ENCODE assay signal across 1 cellular context in genomic region chr22:31347251-31348008, GRCh38.
A peak's percentile ranks its signal among the peaks of the same experiment; 100 is the strongest.
TF ChIP-seq lines count a peak whose summit lies in the region.

No MANE protein-coding gene starts in this region.

TF ChIP-seq in HepG2, 621 proteins besides CTCF, POLR2A, EP300 and RAD21 (continued from another document and continues in another):
- peak; percentile 19; the same call in 1 of the 2 replicates for TF ChIP-seq RXRB (CRISPR knock-in tag; IDR thresholded peaks at IDR 0.05; ENCODE audit: borderline replicate concordance)
- TF ChIP-seq, protein P1, sequence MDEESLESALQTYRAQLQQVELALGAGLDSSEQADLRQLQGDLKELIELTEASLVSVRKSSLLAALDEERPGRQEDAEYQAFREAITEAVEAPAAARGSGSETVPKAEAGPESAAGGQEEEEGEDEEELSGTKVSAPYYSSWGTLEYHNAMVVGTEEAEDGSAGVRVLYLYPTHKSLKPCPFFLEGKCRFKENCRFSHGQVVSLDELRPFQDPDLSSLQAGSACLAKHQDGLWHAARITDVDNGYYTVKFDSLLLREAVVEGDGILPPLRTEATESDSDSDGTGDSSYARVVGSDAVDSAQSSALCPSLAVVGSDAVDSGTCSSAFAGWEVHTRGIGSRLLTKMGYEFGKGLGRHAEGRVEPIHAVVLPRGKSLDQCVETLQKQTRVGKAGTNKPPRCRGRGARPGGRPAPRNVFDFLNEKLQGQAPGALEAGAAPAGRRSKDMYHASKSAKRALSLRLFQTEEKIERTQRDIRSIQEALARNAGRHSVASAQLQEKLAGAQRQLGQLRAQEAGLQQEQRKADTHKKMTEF (CRISPR knock-in tag; IDR thresholded peaks at IDR 0.05), result peak; percentile 73
- TF ChIP-seq GZF1 (CRISPR knock-in tag; IDR thresholded peaks at IDR 0.05), result peak; percentile 41; the same call in 1 of the 2 replicates
- no peak for TF ChIP-seq PATZ1 (CRISPR knock-in tag; IDR thresholded peaks at IDR 0.05)
- TF ChIP-seq SALL1 (CRISPR knock-in tag; IDR thresholded peaks at IDR 0.05), result peak; percentile 10; the same call in 1 of the 2 replicates
- TF ChIP-seq DZIP1 (CRISPR knock-in tag; IDR thresholded peaks at IDR 0.05), result 0 out of 2 replicates have a peak, but pooled peaks have one; percentile 70
- TF ChIP-seq, protein P2, sequence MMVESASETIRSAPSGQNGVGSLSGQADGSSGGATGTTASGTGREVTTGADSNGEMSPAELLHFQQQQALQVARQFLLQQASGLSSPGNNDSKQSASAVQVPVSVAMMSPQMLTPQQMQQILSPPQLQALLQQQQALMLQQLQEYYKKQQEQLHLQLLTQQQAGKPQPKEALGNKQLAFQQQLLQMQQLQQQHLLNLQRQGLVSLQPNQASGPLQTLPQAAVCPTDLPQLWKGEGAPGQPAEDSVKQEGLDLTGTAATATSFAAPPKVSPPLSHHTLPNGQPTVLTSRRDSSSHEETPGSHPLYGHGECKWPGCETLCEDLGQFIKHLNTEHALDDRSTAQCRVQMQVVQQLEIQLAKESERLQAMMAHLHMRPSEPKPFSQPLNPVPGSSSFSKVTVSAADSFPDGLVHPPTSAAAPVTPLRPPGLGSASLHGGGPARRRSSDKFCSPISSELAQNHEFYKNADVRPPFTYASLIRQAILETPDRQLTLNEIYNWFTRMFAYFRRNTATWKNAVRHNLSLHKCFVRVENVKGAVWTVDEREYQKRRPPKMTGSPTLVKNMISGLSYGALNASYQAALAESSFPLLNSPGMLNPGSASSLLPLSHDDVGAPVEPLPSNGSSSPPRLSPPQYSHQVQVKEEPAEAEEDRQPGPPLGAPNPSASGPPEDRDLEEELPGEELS (CRISPR knock-in tag; IDR thresholded peaks at IDR 0.05), result no peak
- no peak for TF ChIP-seq NFYB (CRISPR knock-in tag; IDR thresholded peaks at IDR 0.05)
- 0 out of 2 replicates have a peak, but pooled peaks have one; percentile 9 for TF ChIP-seq ZNF121 (CRISPR knock-in tag; IDR thresholded peaks at IDR 0.05)
- TF ChIP-seq ZSCAN5A (CRISPR knock-in tag; IDR thresholded peaks at IDR 0.05; ENCODE audit: borderline replicate concordance), result no peak
- TF ChIP-seq, protein P3, sequence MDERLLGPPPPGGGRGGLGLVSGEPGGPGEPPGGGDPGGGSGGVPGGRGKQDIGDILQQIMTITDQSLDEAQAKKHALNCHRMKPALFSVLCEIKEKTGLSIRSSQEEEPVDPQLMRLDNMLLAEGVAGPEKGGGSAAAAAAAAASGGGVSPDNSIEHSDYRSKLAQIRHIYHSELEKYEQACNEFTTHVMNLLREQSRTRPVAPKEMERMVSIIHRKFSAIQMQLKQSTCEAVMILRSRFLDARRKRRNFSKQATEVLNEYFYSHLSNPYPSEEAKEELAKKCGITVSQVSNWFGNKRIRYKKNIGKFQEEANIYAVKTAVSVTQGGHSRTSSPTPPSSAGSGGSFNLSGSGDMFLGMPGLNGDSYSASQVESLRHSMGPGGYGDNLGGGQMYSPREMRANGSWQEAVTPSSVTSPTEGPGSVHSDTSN (CRISPR knock-in tag; IDR thresholded peaks at IDR 0.05), result no peak
- TF ChIP-seq NR1H2 (CRISPR knock-in tag; IDR thresholded peaks at IDR 0.05; ENCODE audit: borderline replicate concordance, low read depth), result no peak
- peak; percentile 34; the same call in 1 of the 2 replicates for TF ChIP-seq PITX1 (CRISPR knock-in tag; IDR thresholded peaks at IDR 0.05)
- no peak for TF ChIP-seq MAFG (CRISPR knock-in tag; IDR thresholded peaks at IDR 0.05)
- no peak for TF ChIP-seq MIER3 (CRISPR knock-in tag; IDR thresholded peaks at IDR 0.05; ENCODE audit: borderline replicate concordance)
- TF ChIP-seq GFI1 (CRISPR knock-in tag; IDR thresholded peaks at IDR 0.05; ENCODE audit: borderline replicate concordance), result 0 out of 2 replicates have a peak, but pooled peaks have one; percentile 41
- no peak for TF ChIP-seq PAF1 (CRISPR knock-in tag; IDR thresholded peaks at IDR 0.05)
- TF ChIP-seq ZNF891 (CRISPR knock-in tag; IDR thresholded peaks at IDR 0.05), result 0 out of 2 replicates have a peak, but pooled peaks have one; percentile 49
- TF ChIP-seq ZMYM4 (CRISPR knock-in tag; IDR thresholded peaks at IDR 0.05), result no peak
- TF ChIP-seq ZNF142 (CRISPR knock-in tag; IDR thresholded peaks at IDR 0.05), result no peak
- no peak for TF ChIP-seq ZBTB40 (IDR thresholded peaks at IDR 0.05)
- TF ChIP-seq ZBTB40 (CRISPR knock-in tag; IDR thresholded peaks at IDR 0.05), result no peak
- TF ChIP-seq YEATS2 (CRISPR knock-in tag; IDR thresholded peaks at IDR 0.05; ENCODE audit: borderline replicate concordance), result 0 out of 2 replicates have a peak, but pooled peaks have one; percentile 18
- TF ChIP-seq ZNF792 (CRISPR knock-in tag; IDR thresholded peaks at IDR 0.05), result peak; percentile 64; the same call in 1 of the 2 replicates
- TF ChIP-seq BRCA1 (CRISPR knock-in tag; IDR thresholded peaks at IDR 0.05), result no peak
- TF ChIP-seq MTF1 (CRISPR knock-in tag; IDR thresholded peaks at IDR 0.05), result no peak
